In the genomic region with DNA sequence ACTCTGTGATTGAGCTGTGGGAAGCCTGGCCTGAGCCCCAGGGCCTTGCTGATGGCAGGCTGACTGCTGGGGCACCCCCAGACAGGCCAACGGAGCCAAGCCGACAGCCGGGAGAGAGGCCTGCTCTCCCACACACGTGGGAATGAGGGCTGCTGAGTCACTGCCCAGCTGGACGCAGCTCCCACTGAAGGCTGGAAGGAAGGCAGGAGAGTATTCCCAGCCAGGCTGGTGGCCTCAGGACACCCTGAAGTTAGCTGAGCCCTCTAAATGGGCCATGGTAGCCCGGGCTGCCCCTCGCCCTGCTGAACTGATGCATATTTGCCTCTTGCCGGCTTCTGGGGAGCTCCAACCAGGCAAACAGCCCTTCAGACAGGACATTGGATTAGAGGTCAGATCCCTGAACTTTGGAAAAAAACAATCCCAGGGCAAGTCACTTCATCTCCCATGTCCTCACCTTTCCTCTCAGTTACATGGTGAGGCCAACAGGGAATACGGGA, we compare ENCODE assay signal across 9 cellular contexts.
DNase-seq lines count a peak whose midpoint lies in the region; ATAC-seq, FAIRE-seq and TF ChIP-seq lines count a peak whose summit lies in the region.
"Had no signal": no experiment of that assay in that cellular context is flagged by ENCODE, and none has a peak within 500 bp of the region (broad histone marks: within the 10 kb centered on the region; RNA-seq: fewer than 3 reads in every experiment).

No MANE protein-coding gene starts in this region.

- H3K4me1 ChIP-seq in A549, result peaks cover 9% of the 10 kb centered on the region; the same call in 2 of the 3 replicates
- H3K4me1 ChIP-seq in esophagus muscularis mucosa, result peaks cover 14 to 42% (median 36%) of the 10 kb centered on the region in 4 donors

- intact Hi-C loops in esophagus muscularis mucosa (cut with DNase I), result loop anchor here (5.0 kb wide), 1 partner anchor 94 kb away; no protein-coding TSS in a partner anchor

- TF ChIP-seq EP300 in A549 (IDR thresholded peaks at IDR 0.05) (no peak), esophagus muscularis mucosa (IDR thresholded peaks at IDR 0.05) (no peak)

- no peaks in the 10 kb centered on the region for H3K27me3 ChIP-seq in esophagus muscularis mucosa

- no peak overlapping the region for H3K4me2 ChIP-seq in A549

- no peaks in the 10 kb centered on the region for H3K36me3 ChIP-seq in esophagus muscularis mucosa

- FAIRE-seq in A549 (lab: Jason Lieb, UNC), result no peak
- FAIRE-seq: endothelial cell of umbilical vein had no signal

- H3K9me3 ChIP-seq in A549 (0 out of 3 replicates have a peak, but pooled peaks cover 6% of the 10 kb centered on the region), esophagus muscularis mucosa (peaks cover 0 to 14% (median 10%) of the 10 kb centered on the region in 4 donors)

- H3K27ac ChIP-seq in A549 (peak overlapping the region; percentile 32 to 82), esophagus muscularis mucosa (replicated peaks in 1 of 4) (peak overlapping the region; percentile 55 to 73 (median 66))

- 71% methylated on average over 8 of the region's 9 CpGs for WGBS in A549 (ENCODE audit: missing lambda C conversion rate)
- WGBS in esophagus muscularis mucosa, result 33% methylated on average over 1 of the region's 9 CpGs

- no peak for TF ChIP-seq CTCF in A549 (IDR thresholded peaks at IDR 0.05)
- TF ChIP-seq CTCF in esophagus muscularis mucosa (IDR thresholded peaks at IDR 0.05), result no peak

- DNase-seq in A549 (ENCODE audit: low read depth in 1 of 2, low spot score in 1 of 2) (peak; percentile 20 to 32), NCI-H460 (ENCODE audit: extremely low read depth, low read depth) (peak; percentile 51), esophagus muscularis mucosa (ENCODE audit: extremely low spot score) (no peak), myocyte (ENCODE audit: low read depth) (peak; percentile 94)
- no peak for DNase-seq in activated CD4-positive, alpha-beta T cell treated with anti-CD3 and anti-CD28 coated beads for 4 hours

- CTCF ChIA-PET in A549 (lab: Yijun Ruan, JAX), result interaction anchor here (0.8 to 2.0 kb wide), 3 partner anchors 8 to 34 kb away, joined by 3 to 9 read pairs (median 3); no protein-coding TSS in a partner anchor

- no peak for TF ChIP-seq RAD21 in A549 (conservative IDR thresholded peaks at IDR 0.05 in 1 of 2, IDR thresholded peaks at IDR 0.05 in 1 of 2)

- H3K4me3 ChIP-seq in A549 (no peak overlapping the region), esophagus muscularis mucosa (no peak overlapping the region)

- no peak for TF ChIP-seq POLR2A in A549 (IDR thresholded peaks at IDR 0.05; ENCODE audit: low read length)
- no peak for TF ChIP-seq POLR2A in esophagus muscularis mucosa (IDR thresholded peaks at IDR 0.05; ENCODE audit: low read depth)

- POLR2A ChIA-PET in A549 (lab: Yijun Ruan, JAX), result no interaction called here

- ATAC-seq in A549 (peak in 1 of 2 experiments; percentile 70; a peak in 3 of 6 replicates), GM18868 (IDR thresholded peaks at IDR 0.05; ENCODE audit: unreplicated experiment) (no peak), GM18858 (IDR thresholded peaks at IDR 0.05; ENCODE audit: unreplicated experiment) (no peak), GM18907 (IDR thresholded peaks at IDR 0.05; ENCODE audit: unreplicated experiment) (no peak)

TF ChIP-seq in A549, 52 proteins besides CTCF, POLR2A, EP300 and RAD21:
- TF ChIP-seq, protein P1, sequence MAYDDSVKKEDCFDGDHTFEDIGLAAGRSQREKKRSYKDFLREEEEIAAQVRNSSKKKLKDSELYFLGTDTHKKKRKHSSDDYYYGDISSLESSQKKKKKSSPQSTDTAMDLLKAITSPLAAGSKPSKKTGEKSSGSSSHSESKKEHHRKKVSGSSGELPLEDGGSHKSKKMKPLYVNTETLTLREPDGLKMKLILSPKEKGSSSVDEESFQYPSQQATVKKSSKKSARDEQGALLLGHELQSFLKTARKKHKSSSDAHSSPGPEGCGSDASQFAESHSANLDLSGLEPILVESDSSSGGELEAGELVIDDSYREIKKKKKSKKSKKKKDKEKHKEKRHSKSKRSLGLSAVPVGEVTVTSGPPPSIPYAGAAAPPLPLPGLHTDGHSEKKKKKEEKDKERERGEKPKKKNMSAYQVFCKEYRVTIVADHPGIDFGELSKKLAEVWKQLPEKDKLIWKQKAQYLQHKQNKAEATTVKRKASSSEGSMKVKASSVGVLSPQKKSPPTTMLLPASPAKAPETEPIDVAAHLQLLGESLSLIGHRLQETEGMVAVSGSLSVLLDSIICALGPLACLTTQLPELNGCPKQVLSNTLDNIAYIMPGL (CRISPR knock-in tag; IDR thresholded peaks at IDR 0.05; ENCODE audit: borderline replicate concordance), result no peak
- peak; percentile 64 for TF ChIP-seq MAX (IDR thresholded peaks at IDR 0.05)
- peak; percentile 6 for TF ChIP-seq MAFK (IDR thresholded peaks at IDR 0.05; ENCODE audit: partially characterized antibody)
- TF ChIP-seq FOSL2 (IDR thresholded peaks at IDR 0.05), result no peak
- TF ChIP-seq FOSL2 (CRISPR knock-in tag; IDR thresholded peaks at IDR 0.05), result peak; percentile 44; the same call in 1 of the 2 replicates

Comparison
In these comparisons a context has a peak if more than half of its experiments do, and no peak if none do; other contexts are left out.
1. DNase-seq: peak in A549 (2 of 2), NCI-H460 (single experiment) and myocyte (single experiment); none in esophagus muscularis mucosa (single experiment) and activated CD4-positive, alpha-beta T cell treated with anti-CD3 and anti-CD28 coated beads for 4 hours (0 of 2).